Comparison of ENCODE assay signal across 24 cellular contexts in the genomic region with DNA sequence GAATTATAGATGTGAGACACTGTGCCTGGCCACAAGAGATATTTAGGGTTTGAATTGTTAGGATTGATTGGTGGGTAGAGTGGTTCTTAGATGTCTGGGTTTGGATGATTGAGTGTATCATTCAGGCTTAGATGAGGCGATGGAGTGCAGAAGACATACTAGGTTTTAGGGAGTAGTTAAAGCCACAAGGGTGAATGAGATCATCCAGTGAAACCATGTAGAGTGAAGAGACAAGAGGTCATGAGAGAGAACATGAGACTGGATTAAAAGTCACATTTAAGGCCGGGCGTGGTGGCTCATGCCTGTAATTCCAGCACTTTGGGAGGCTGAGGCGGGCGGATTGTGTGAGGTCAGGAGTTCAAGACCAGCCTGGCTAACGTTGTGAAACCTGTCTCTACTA.
A peak's percentile ranks its signal among the peaks of the same experiment; 100 is the strongest.
DNase-seq lines count a peak whose midpoint lies in the region; ATAC-seq and TF ChIP-seq lines count a peak whose summit lies in the region.
"Had no signal": no experiment of that assay in that cellular context is flagged by ENCODE, and none has a peak within 500 bp of the region (broad histone marks: within the 10 kb centered on the region; RNA-seq: fewer than 3 reads in every experiment).

No MANE protein-coding gene starts in this region.

- DNase-seq in GM13976 (ENCODE audit: low spot score) (peak; percentile 57), LoVo (ENCODE audit: low spot score) (peak; percentile 1), epithelial cell of esophagus (ENCODE audit: low read depth) (peak; percentile 45), OCI-M1 (lab: John Stamatoyannopoulos, UW) (no peak), NCI-H1417 treated with DMSO at 0.1 percent for 48 hours (lab: John Stamatoyannopoulos, UW) (no peak), KG1 (lab: John Stamatoyannopoulos, UW) (no peak)
- DNase-seq in stimulated activated effector memory CD8-positive, alpha-beta T cell treated with anti-CD3 and anti-CD28 coated beads, Interleukin-12 subunit alpha, Interleukin-12 subunit beta, amount 100 ng/mL, for 72 hours (ENCODE audit: low spot score in 2 of 2) = no peak
- DNase-seq: activated CD4-positive, alpha-beta T cell treated with anti-CD3 and anti-CD28 coated beads for 36 hours; anterior cingulate cortex; effector CD4-positive, alpha-beta T cell; islet precursor cell; NCI-H1436 treated with DMSO at 0.1 percent for 48 hours; NCI-H2081 treated with DMSO at 0.1 percent for 48 hours; NCI-H345; NCI-H748 treated with DMSO at 0.1 percent for 48 hours; posterior cingulate gyrus; right cardiac atrium; stimulated activated CD4-positive, alpha-beta T cell treated with anti-CD3 and anti-CD28 coated beads, Interleukin-12 subunit alpha, Interleukin-12 subunit beta, amount 100 ng/mL, for 4 hours; stimulated activated CD4-positive, alpha-beta T cell treated with anti-CD3 and anti-CD28 coated beads, Interleukin-2, amount 100 ng/mL, for 48 hours; SW 1271 had no signal

- H3K36me3 Mint-ChIP-seq in stimulated activated effector memory CD8-positive, alpha-beta T cell treated with anti-CD3 and anti-CD28 coated beads, Interleukin-12 subunit alpha, Interleukin-12 subunit beta, amount 100 ng/mL, for 72 hours = no peaks in the 10 kb centered on the region

- peak; percentile 70 for ATAC-seq in stimulated activated effector memory CD8-positive, alpha-beta T cell treated with anti-CD3 and anti-CD28 coated beads, Interleukin-12 subunit alpha, Interleukin-12 subunit beta, amount 100 ng/mL, for 72 hours
- ATAC-seq: activated CD4-positive, alpha-beta T cell treated with anti-CD3 and anti-CD28 coated beads for 36 hours; right cardiac atrium had no signal

- H3K4me3 Mint-ChIP-seq in stimulated activated effector memory CD8-positive, alpha-beta T cell treated with anti-CD3 and anti-CD28 coated beads, Interleukin-12 subunit alpha, Interleukin-12 subunit beta, amount 100 ng/mL, for 72 hours = no peak overlapping the region
- H3K4me3 Mint-ChIP-seq: activated CD4-positive, alpha-beta T cell treated with anti-CD3 and anti-CD28 coated beads for 36 hours; activated naive CD4-positive, alpha-beta T cell treated with anti-CD3 and anti-CD28 coated beads, Interleukin-2, amount 50 U/mL, for 24 hours had no signal

- no peak for TF ChIP-seq CTCF in GM13976 (IDR thresholded peaks at IDR 0.05; ENCODE audit: borderline replicate concordance, control extremely low read depth, extremely low read depth, insufficient read depth, missing control alignments)
- TF ChIP-seq CTCF in epithelial cell of esophagus (IDR thresholded peaks at IDR 0.05; ENCODE audit: insufficient read depth, low read depth, low read length, missing control alignments) = no peak

- no peaks in the 10 kb centered on the region for H3K4me1 Mint-ChIP-seq in stimulated activated effector memory CD8-positive, alpha-beta T cell treated with anti-CD3 and anti-CD28 coated beads, Interleukin-12 subunit alpha, Interleukin-12 subunit beta, amount 100 ng/mL, for 72 hours

- in situ Hi-C loops in GM13976 (cut with MboI; ENCODE audit: low sequenced_read_pairs, unreplicated experiment) = no loop called here

- no peaks in the 10 kb centered on the region for H3K9me3 Mint-ChIP-seq in stimulated activated effector memory CD8-positive, alpha-beta T cell treated with anti-CD3 and anti-CD28 coated beads, Interleukin-12 subunit alpha, Interleukin-12 subunit beta, amount 100 ng/mL, for 72 hours
- H3K9me3 Mint-ChIP-seq: activated naive CD4-positive, alpha-beta T cell treated with anti-CD3 and anti-CD28 coated beads, Interleukin-2, amount 50 U/mL, for 24 hours had no signal

- H3K4me3 ChIP-seq in epithelial cell of esophagus (ENCODE audit: low read length) = no peak overlapping the region
- H3K4me3 ChIP-seq: BLaER1 treated with 17β-estradiol and CSF1 and Interleukin-3, amounts not matched to agents 10 nM and 100 nM; cardiac muscle cell; tibial nerve had no signal

- H3K27ac Mint-ChIP-seq in stimulated activated effector memory CD8-positive, alpha-beta T cell treated with anti-CD3 and anti-CD28 coated beads, Interleukin-12 subunit alpha, Interleukin-12 subunit beta, amount 100 ng/mL, for 72 hours = no peak overlapping the region
- H3K27ac Mint-ChIP-seq: activated CD4-positive, alpha-beta T cell treated with anti-CD3 and anti-CD28 coated beads for 36 hours; activated naive CD4-positive, alpha-beta T cell treated with anti-CD3 and anti-CD28 coated beads, Interleukin-2, amount 50 U/mL, for 24 hours had no signal

Comparison
In these comparisons a context has a peak if more than half of its experiments do, and no peak if none do; other contexts are left out.
1. DNase-seq: peak in GM13976 (single experiment), LoVo (single experiment) and epithelial cell of esophagus (single experiment); none in stimulated activated effector memory CD8-positive, alpha-beta T cell treated with anti-CD3 and anti-CD28 coated beads, Interleukin-12 subunit alpha, Interleukin-12 subunit beta, amount 100 ng/mL, for 72 hours (0 of 2), OCI-M1 (single experiment), NCI-H1417 treated with DMSO at 0.1 percent for 48 hours (single experiment) and KG1 (single experiment).